In genomic region chr20:32010666-32011065, GRCh38 we compare ENCODE assay signal across 24 cellular contexts. TPM values are rescaled to one million over a fixed set of nuclear protein-coding genes. Genes with fewer than 3 reads are reported as not detected.
A peak's percentile ranks its signal among the peaks of the same experiment; 100 is the strongest.
DNase-seq lines count a peak whose midpoint lies in the region; ATAC-seq, FAIRE-seq and TF ChIP-seq lines count a peak whose summit lies in the region.
"Had no signal": no experiment of that assay in that cellular context is flagged by ENCODE, and none has a peak within 500 bp of the region (broad histone marks: within the 10 kb centered on the region; RNA-seq: fewer than 3 reads in every experiment).

No MANE protein-coding gene starts in this region.

- TF ChIP-seq POLR2A in A549 (IDR thresholded peaks at IDR 0.05; ENCODE audit: low read length): no peak
- TF ChIP-seq POLR2A in gastroesophageal sphincter (IDR thresholded peaks at IDR 0.05): no peak

- in situ Hi-C loops in Panc1 (cut with HindIII; ENCODE audit: low pct_unique_long_range_greater_than_20kb, low sequenced_read_pairs): no loop called here

- H3K36me3 ChIP-seq in Panc1 (ENCODE audit: control insufficient read depth, insufficient read depth, low read length) (no peaks in the 10 kb centered on the region), gastroesophageal sphincter (no peaks in the 10 kb centered on the region), psoas muscle (ENCODE audit: insufficient read depth in 1 of 2, low read depth in 1 of 2) (no peaks in the 10 kb centered on the region), small intestine (ENCODE audit: control insufficient read depth in 2 of 2, insufficient read depth in 2 of 2, low read length in 2 of 2) (no peaks in the 10 kb centered on the region)
- H3K36me3 ChIP-seq in CD4-positive, alpha-beta memory T cell (ENCODE audit: insufficient read depth, low read length): no peaks in the 10 kb centered on the region

- H3K27ac Mint-ChIP-seq in CD4-positive, alpha-beta memory T cell: no peak overlapping the region
- H3K27ac Mint-ChIP-seq: activated CD4-positive, alpha-beta T cell treated with anti-CD3 and anti-CD28 coated beads, Interleukin-2, amount 10 ng/mL, durations not matched to agents 24 days and 14 days; activated T-helper 2 cell treated with anti-CD3 and anti-CD28 coated beads, Interferon-gamma antibody, Interleukin-2, Interleukin-4, amounts not matched to agents 10 μg/mL and 5 μg/mL and 100 μg/mL, durations not matched to agents 14 hours and 24 hours and 36 hours; brain; CD8-positive, alpha-beta T cell; immature natural killer cell; naive B cell had no signal

- H3K4me2 ChIP-seq in A549: no peak overlapping the region

- BruUV-seq in Panc1 (replicated peaks; lab: Mats Ljungman, UMichigan): no TSS peak

- H3K27ac ChIP-seq in A549 (no peak overlapping the region), Panc1 (ENCODE audit: low read length) (0 out of 2 replicates have a peak overlapping the region, but pooled peaks have one; percentile 5), gastroesophageal sphincter (peak overlapping the region in 3 of 4 donors; percentile 49 to 68 (median 55)), psoas muscle (no peak overlapping the region), small intestine (ENCODE audit: low read depth in 1 of 2, low read length in 1 of 2) (peak overlapping the region in 1 of 2 donors; percentile 64)
- H3K27ac ChIP-seq in CD4-positive, alpha-beta memory T cell (ENCODE audit: low read depth, low read length): no peak overlapping the region

- TF ChIP-seq CTCF in A549 (IDR thresholded peaks at IDR 0.05) (no peak), Panc1 (IDR thresholded peaks at IDR 0.05) (no peak), gastroesophageal sphincter (IDR thresholded peaks at IDR 0.05) (no peak), psoas muscle (IDR thresholded peaks at IDR 0.05) (no peak)

- DNase-seq in A549 (ENCODE audit: low read depth in 1 of 2, low spot score in 1 of 2): no peak
- no peak for DNase-seq in Panc1 (ENCODE audit: low read depth, low spot score)
- DNase-seq in psoas muscle: no peak
- DNase-seq in cortex of kidney (lab: John Stamatoyannopoulos, UW): no peak
- DNase-seq in NCI-H1105 (lab: John Stamatoyannopoulos, UW): no peak
- no peak for DNase-seq in CD4-positive, alpha-beta memory T cell
- no peak for DNase-seq in small intestine
- DNase-seq: activated CD4-positive, alpha-beta T cell treated with anti-CD3 and anti-CD28 coated beads, Interleukin-2, amount 10 ng/mL, durations not matched to agents 24 days and 14 days; CD8-positive, alpha-beta T cell; DMS53; immature natural killer cell; mammary epithelial cell; naive B cell; NCI-H1930; NCI-H446; SHP77 treated with DMSO at 0.1 percent for 48 hours; stimulated activated CD4-positive, alpha-beta T cell treated with anti-CD3 and anti-CD28 coated beads, Interleukin-4, amount 100 ng/mL, for 1 hour had no signal

- no peaks in the 10 kb centered on the region for H3K4me1 Mint-ChIP-seq in CD4-positive, alpha-beta memory T cell
- H3K4me1 Mint-ChIP-seq: immature natural killer cell had no signal

- H3K9me3 Mint-ChIP-seq in CD4-positive, alpha-beta memory T cell: no peaks in the 10 kb centered on the region
- H3K9me3 Mint-ChIP-seq: activated CD4-positive, alpha-beta T cell treated with anti-CD3 and anti-CD28 coated beads, Interleukin-2, amount 10 ng/mL, durations not matched to agents 24 days and 14 days; activated T-helper 2 cell treated with anti-CD3 and anti-CD28 coated beads, Interferon-gamma antibody, Interleukin-2, Interleukin-4, amounts not matched to agents 10 μg/mL and 5 μg/mL and 100 μg/mL, durations not matched to agents 14 hours and 24 hours and 36 hours; CD8-positive, alpha-beta T cell; immature natural killer cell; naive B cell had no signal

- peaks cover 11 to 24% of the 10 kb centered on the region in 2 donors for H3K27me3 Mint-ChIP-seq in CD4-positive, alpha-beta memory T cell

- no peak for TF ChIP-seq RAD21 in A549 (conservative IDR thresholded peaks at IDR 0.05 in 1 of 2, IDR thresholded peaks at IDR 0.05 in 1 of 2)

- H3K4me3 Mint-ChIP-seq in CD4-positive, alpha-beta memory T cell: no peak overlapping the region
- H3K4me3 Mint-ChIP-seq: activated CD4-positive, alpha-beta T cell treated with anti-CD3 and anti-CD28 coated beads, Interleukin-2, amount 10 ng/mL, durations not matched to agents 24 days and 14 days; brain; CD8-positive, alpha-beta T cell; immature natural killer cell; naive B cell had no signal

- FAIRE-seq in A549 (lab: Jason Lieb, UNC) (no peak), small intestine (lab: Jason Lieb, UNC) (no peak)
- FAIRE-seq: GM12891 had no signal

- H3K27me3 ChIP-seq in Panc1 (ENCODE audit: control insufficient read depth, insufficient read depth, low read length): no peaks in the 10 kb centered on the region
- H3K27me3 ChIP-seq in gastroesophageal sphincter: peaks cover 86% of the 10 kb centered on the region
- H3K27me3 ChIP-seq in psoas muscle (ENCODE audit: insufficient read depth in 3 of 3, low read length in 2 of 3): peaks cover 0 to 36% (median 8%) of the 10 kb centered on the region in 3 donors
- H3K27me3 ChIP-seq in CD4-positive, alpha-beta memory T cell (ENCODE audit: insufficient read depth, low read length): no peaks in the 10 kb centered on the region
- peaks cover 0 to 4% of the 10 kb centered on the region in 2 donors for H3K27me3 ChIP-seq in small intestine (ENCODE audit: control insufficient read depth in 2 of 2, insufficient read depth in 2 of 2, low read length in 2 of 2)

- 10% methylated on average over 8 of the region's 8 CpGs for WGBS in A549 (ENCODE audit: missing lambda C conversion rate)
- 20 to 41% methylated on average over 3 to 8 of the region's 8 CpGs for WGBS in gastroesophageal sphincter (ENCODE audit: low coverage in 1 of 2), 2 donors
- 26 to 32% (median 28%) methylated on average over 8 of the region's 8 CpGs for WGBS in psoas muscle, 3 donors
- 28 to 44% (median 36%) methylated on average over 8 of the region's 8 CpGs for WGBS in small intestine, 3 donors

- intact Hi-C loops in Panc1 (cut with micrococcal nuclease; ENCODE audit: unreplicated experiment) (no loop called here), psoas muscle (cut with DNase I) (no loop called here)
- intact Hi-C loops in CD4-positive, alpha-beta memory T cell (cut with micrococcal nuclease): no loop called here

- H3K4me1 ChIP-seq in A549 (no peaks in the 10 kb centered on the region), Panc1 (ENCODE audit: control insufficient read depth, insufficient read depth, low read length) (peaks cover 29% of the 10 kb centered on the region), gastroesophageal sphincter (peaks cover 0 to 5% (median 0%) of the 10 kb centered on the region in 3 donors), psoas muscle (peaks cover 5% of the 10 kb centered on the region), small intestine (ENCODE audit: control insufficient read depth in 2 of 2, insufficient read depth in 1 of 2, low read depth in 1 of 2, low read length in 1 of 2) (no peaks in the 10 kb centered on the region)
- H3K4me1 ChIP-seq in CD4-positive, alpha-beta memory T cell (ENCODE audit: insufficient read depth, low read length): no peaks in the 10 kb centered on the region

- H3K4me3 ChIP-seq in A549: no peak overlapping the region
- H3K4me3 ChIP-seq in Panc1 (ENCODE audit: low read depth in 2 of 2, low read length in 2 of 2): no peak overlapping the region
- peak overlapping the region in 1 of 2 donors; percentile 42 for H3K4me3 ChIP-seq in gastroesophageal sphincter
- H3K4me3 ChIP-seq in psoas muscle: peak overlapping the region; percentile 54
- no peak overlapping the region for H3K4me3 ChIP-seq in CD4-positive, alpha-beta memory T cell (ENCODE audit: low read length in 2 of 2)
- no peak overlapping the region for H3K4me3 ChIP-seq in small intestine (ENCODE audit: low read depth in 1 of 2, low read length in 2 of 2)

- POLR2A ChIA-PET in A549 (lab: Yijun Ruan, JAX): no interaction called here
- POLR2A ChIA-PET in Panc1 (lab: Charles Lee): no interaction called here
- POLR2A ChIA-PET in CD4-positive, alpha-beta memory T cell (lab: Charles Lee; ENCODE audit: partially characterized antibody): no interaction called here

- H3K9me3 ChIP-seq in A549 (no peaks in the 10 kb centered on the region), Panc1 (ENCODE audit: control insufficient read depth, insufficient read depth, low read depth, low read length) (no peaks in the 10 kb centered on the region), gastroesophageal sphincter (no peaks in the 10 kb centered on the region), psoas muscle (no peaks in the 10 kb centered on the region), small intestine (ENCODE audit: control insufficient read depth, low read depth) (no peaks in the 10 kb centered on the region)
- H3K9me3 ChIP-seq in CD4-positive, alpha-beta memory T cell (ENCODE audit: control insufficient read depth in 1 of 2, low read length in 2 of 2): no peaks in the 10 kb centered on the region

- H3K36me3 Mint-ChIP-seq in CD4-positive, alpha-beta memory T cell: no peaks in the 10 kb centered on the region
- H3K36me3 Mint-ChIP-seq: brain; CD8-positive, alpha-beta T cell; immature natural killer cell; naive B cell had no signal

- peak; percentile 45 to 51; a peak in 3 of 6 replicates for ATAC-seq in A549
- ATAC-seq in Panc1: peak; percentile 15; the same call in 1 of the 2 replicates
- no peak for ATAC-seq in gastroesophageal sphincter
- ATAC-seq in psoas muscle: no peak
- ATAC-seq: CD8-positive, alpha-beta T cell had no signal

- CTCF ChIA-PET in A549 (lab: Yijun Ruan, JAX): interaction anchor here (0.6 kb wide), 1 partner anchor 25 kb away, joined by 4 read pairs; no protein-coding TSS in a partner anchor
- CTCF ChIA-PET in Panc1 (lab: Charles Lee): no interaction called here
- CTCF ChIA-PET in CD4-positive, alpha-beta memory T cell (lab: Charles Lee; ENCODE audit: partially characterized antibody): interaction anchor here (1.0 kb wide), 1 partner anchor 21 kb away, joined by 3 read pairs; no protein-coding TSS in a partner anchor

- TF ChIP-seq EP300 in A549 (IDR thresholded peaks at IDR 0.05): no peak
- no peak for TF ChIP-seq EP300 in gastroesophageal sphincter (IDR thresholded peaks at IDR 0.05)

RNA-seq across cellular contexts. Expression of gene CCM2L, which starts 0.4 kb away (rescaled TPM):
- 0.05 and 0.13 TPM in 2 replicates for polyA plus RNA-seq in A549 (2011; rRNA removed)
- polyA plus RNA-seq in A549 (2012; cell fraction: cytosol; rRNA removed): 0.05 and 0.27 TPM in 2 replicates
- 0.12 and 0.17 TPM in 2 replicates for polyA plus RNA-seq in A549 (2012; cell fraction: nucleus; rRNA removed)
- 0.13 to 0.32 TPM (median 0.18 TPM) in 3 replicates for polyA plus RNA-seq in A549 (2017; fragmentation: RNase III; extraction: RNeasy Plus Mini Kit Qiagen cat#74134 plus additional on column Dnase treatment)
- not detected in 2 replicates for polyA minus RNA-seq in A549 (2011; rRNA and poly(A)+ RNA removed)
- 45.4 TPM for total RNA-seq in Panc1 (2021; ENCODE audit: unreplicated experiment)
- polyA plus RNA-seq in Panc1 (2012; ENCODE audit: insufficient read length): 25.5 TPM
- total RNA-seq in gastroesophageal sphincter: 1 to 10 TPM; 3.0 to 9.3 (median 5.6) TPM
- 1 to 10 TPM; 3.3 to 7.3 (median 3.7) TPM for total RNA-seq in psoas muscle
- polyA plus RNA-seq in psoas muscle: 1 to 10 TPM; 3.4 to 4.9 (median 4.0) TPM
- not detected for total RNA-seq in CD4-positive, alpha-beta memory T cell
- polyA plus RNA-seq in CD4-positive, alpha-beta memory T cell: not detected
- 1 to 10 TPM in 2 of 3 donors, under 1 TPM in 1; 0.22 to 7.5 (median 1.1) TPM for polyA plus RNA-seq in small intestine
- total RNA-seq: activated CD4-positive, alpha-beta T cell treated with anti-CD3 and anti-CD28 coated beads, Interleukin-2, amount 10 ng/mL, durations not matched to agents 24 days and 14 days; activated T-helper 2 cell treated with anti-CD3 and anti-CD28 coated beads, Interferon-gamma antibody, Interleukin-2, Interleukin-4, amounts not matched to agents 10 μg/mL and 5 μg/mL and 100 μg/mL, durations not matched to agents 14 hours and 24 hours and 36 hours; CD8-positive, alpha-beta T cell; mammary epithelial cell; osteocyte; T-helper 1 cell treated with Interleukin-12 subunit alpha and Interleukin-12 subunit beta and Interleukin-4 antibody, amounts not matched to agents 30 ng/mL and 1 ng/mL, for 36 hours had no signal
- polyA plus RNA-seq: immature natural killer cell, mammary epithelial cell had no signal

RNA-seq across cellular contexts. Expression of gene HCK, which starts 41.4 kb away (rescaled TPM):
- 0.06 and 0.07 TPM in 2 replicates for polyA plus RNA-seq in A549 (2011; rRNA removed)
- polyA plus RNA-seq in A549 (2012; cell fraction: cytosol; rRNA removed): not detected in 2 replicates
- 0.05 TPM in 1 of 2 replicates, not detected in the other for polyA plus RNA-seq in A549 (2012; cell fraction: nucleus; rRNA removed)
- 0.07 TPM in 1 of 3 replicates, not detected in the others for polyA plus RNA-seq in A549 (2017; fragmentation: RNase III; extraction: RNeasy Plus Mini Kit Qiagen cat#74134 plus additional on column Dnase treatment)
- polyA minus RNA-seq in A549 (2011; rRNA and poly(A)+ RNA removed): 0.15 and 0.25 TPM in 2 replicates
- total RNA-seq in Panc1 (2021; ENCODE audit: unreplicated experiment): 0.98 TPM
- 1.1 TPM for polyA plus RNA-seq in Panc1 (2012; ENCODE audit: insufficient read length)
- 10 to 100 TPM in 2 of 4 donors, 1 to 10 TPM in 2; 2.6 to 31.8 (median 10.2) TPM for total RNA-seq in gastroesophageal sphincter
- 1 to 10 TPM; 1.9 to 5.5 (median 2.8) TPM for total RNA-seq in psoas muscle
- polyA plus RNA-seq in psoas muscle: 1 to 10 TPM in 2 of 3 donors, under 1 TPM in 1; 0.79 to 1.2 (median 1.2) TPM
- total RNA-seq in CD4-positive, alpha-beta memory T cell: 1 to 10 TPM; 1.0 to 1.3 TPM
- polyA plus RNA-seq in CD4-positive, alpha-beta memory T cell: under 1 TPM; 0.09 to 0.48 TPM
- 10 to 100 TPM; 10.1 to 34.0 (median 11.8) TPM for polyA plus RNA-seq in small intestine
- total RNA-seq: activated CD4-positive, alpha-beta T cell treated with anti-CD3 and anti-CD28 coated beads, Interleukin-2, amount 10 ng/mL, durations not matched to agents 24 days and 14 days; activated T-helper 2 cell treated with anti-CD3 and anti-CD28 coated beads, Interferon-gamma antibody, Interleukin-2, Interleukin-4, amounts not matched to agents 10 μg/mL and 5 μg/mL and 100 μg/mL, durations not matched to agents 14 hours and 24 hours and 36 hours; mammary epithelial cell; osteocyte had no signal
- polyA plus RNA-seq: mammary epithelial cell had no signal

RNA-seq across cellular contexts. Expression of gene XKR7, which starts 42.7 kb away (rescaled TPM):
- polyA plus RNA-seq in A549 (2011; rRNA removed): not detected in 2 replicates
- not detected in 2 replicates for polyA plus RNA-seq in A549 (2012; cell fraction: cytosol; rRNA removed)
- not detected in 2 replicates for polyA plus RNA-seq in A549 (2012; cell fraction: nucleus; rRNA removed)
- polyA plus RNA-seq in A549 (2017; fragmentation: RNase III; extraction: RNeasy Plus Mini Kit Qiagen cat#74134 plus additional on column Dnase treatment): 0.01 TPM in 1 of 3 replicates, not detected in the others
- not detected in 2 replicates for polyA minus RNA-seq in A549 (2011; rRNA and poly(A)+ RNA removed)
- total RNA-seq in Panc1 (2021; ENCODE audit: unreplicated experiment): 6.2 TPM
- polyA plus RNA-seq in Panc1 (2012; ENCODE audit: insufficient read length): 2.8 TPM
- under 1 TPM in 2 of 4 donors, not detected in 2; 0.04 to 0.07 TPM for total RNA-seq in gastroesophageal sphincter
- total RNA-seq in psoas muscle: under 1 TPM in 1 of 4 donors, not detected in 3; 0.02 TPM
- under 1 TPM in 1 of 3 donors, not detected in 2; under 0.01 TPM for polyA plus RNA-seq in psoas muscle
- not detected for total RNA-seq in CD4-positive, alpha-beta memory T cell
- polyA plus RNA-seq in CD4-positive, alpha-beta memory T cell: not detected
- polyA plus RNA-seq in small intestine: under 1 TPM in 1 of 3 donors, not detected in 2; 0.21 TPM
- total RNA-seq: activated CD4-positive, alpha-beta T cell treated with anti-CD3 and anti-CD28 coated beads, Interleukin-2, amount 10 ng/mL, durations not matched to agents 24 days and 14 days; activated T-helper 2 cell treated with anti-CD3 and anti-CD28 coated beads, Interferon-gamma antibody, Interleukin-2, Interleukin-4, amounts not matched to agents 10 μg/mL and 5 μg/mL and 100 μg/mL, durations not matched to agents 14 hours and 24 hours and 36 hours; CD8-positive, alpha-beta T cell; mammary epithelial cell; osteocyte; subcutaneous adipose tissue; T-helper 1 cell treated with Interleukin-12 subunit alpha and Interleukin-12 subunit beta and Interleukin-4 antibody, amounts not matched to agents 30 ng/mL and 1 ng/mL, for 36 hours had no signal
- polyA plus RNA-seq: immature natural killer cell, mammary epithelial cell had no signal

RNA-seq across cellular contexts. Expression of gene PDRG1, which starts 58.8 kb away (rescaled TPM):
- polyA plus RNA-seq in A549 (2011; rRNA removed) (15.3 and 20.7 TPM in 2 replicates), A549 (2017; fragmentation: RNase III; extraction: RNeasy Plus Mini Kit Qiagen cat#74134 plus additional on column Dnase treatment) (25.2 to 27.8 TPM (median 27.2 TPM) in 3 replicates), psoas muscle (10 to 100 TPM; 12.9 to 37.5 (median 32.4) TPM), small intestine (10 to 100 TPM; 14.6 to 18.3 (median 16.8) TPM)
- polyA plus RNA-seq in A549 (2012; cell fraction: cytosol; rRNA removed): 24.0 and 25.3 TPM in 2 replicates
- polyA plus RNA-seq in A549 (2012; cell fraction: nucleus; rRNA removed): 12.6 and 14.3 TPM in 2 replicates
- polyA minus RNA-seq in A549 (2011; rRNA and poly(A)+ RNA removed): 2.7 and 3.0 TPM in 2 replicates
- total RNA-seq in Panc1 (2021; ENCODE audit: unreplicated experiment) (48.2 TPM), gastroesophageal sphincter (10 to 100 TPM; 10.5 to 11.2 (median 11.0) TPM), psoas muscle (10 to 100 TPM in 2 of 4 donors, 1 to 10 TPM in 2; 7.8 to 15.8 (median 11.1) TPM)
- 43.6 TPM for polyA plus RNA-seq in Panc1 (2012; ENCODE audit: insufficient read length)
- total RNA-seq in CD4-positive, alpha-beta memory T cell: 10 to 100 TPM; 12.6 to 13.8 TPM
- polyA plus RNA-seq in CD4-positive, alpha-beta memory T cell: 10 to 100 TPM; 12.7 to 16.8 TPM

Comparison
In these comparisons a context has a peak if more than half of its experiments do, and no peak if none do; other contexts are left out.
1. ATAC-seq: peak in A549 (2 of 2) and Panc1 (single experiment); none in gastroesophageal sphincter (single experiment) and psoas muscle (0 of 4).
2. H3K27ac ChIP-seq: peak in Panc1 (single experiment) and gastroesophageal sphincter (3 of 4); none in A549 (0 of 2), psoas muscle (single experiment) and CD4-positive, alpha-beta memory T cell (single experiment).